ENCODE assay signal across 20 cellular contexts in the genomic region with DNA sequence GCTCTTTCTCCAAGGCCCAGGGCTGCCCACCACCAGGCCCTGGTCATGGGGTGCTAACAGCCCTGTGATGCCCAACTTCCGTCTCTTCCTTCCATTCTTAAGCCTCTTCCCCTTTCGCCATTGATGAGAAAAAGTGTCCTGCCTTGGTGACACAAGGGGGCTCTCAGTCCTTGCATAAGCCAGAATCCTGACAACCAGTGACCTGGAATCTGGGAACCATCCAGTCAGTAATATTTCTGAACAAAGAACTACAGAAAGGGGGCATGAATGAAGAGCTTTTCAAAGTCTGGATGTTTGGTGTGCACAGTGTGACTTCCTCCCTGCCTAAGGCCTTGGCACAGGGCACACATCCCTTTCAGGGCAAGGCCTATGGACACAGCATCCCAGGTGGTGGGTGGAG. TPM values are rescaled to one million over a fixed set of nuclear protein-coding genes. Genes with fewer than 3 reads are reported as not detected.
DNase-seq lines count a peak whose midpoint lies in the region; ATAC-seq and TF ChIP-seq lines count a peak whose summit lies in the region.
"Had no signal": no experiment of that assay in that cellular context is flagged by ENCODE, and none has a peak within 500 bp of the region (broad histone marks: within the 10 kb centered on the region; RNA-seq: fewer than 3 reads in every experiment).

No MANE protein-coding gene starts in this region.

- in situ Hi-C loops in mammary epithelial cell (cut with MboI; ENCODE audit: low sequenced_read_pairs in 2 of 2) = no loop called here

- H3K27me3 ChIP-seq in mammary epithelial cell (ENCODE audit: insufficient read depth, low read length) = no peaks in the 10 kb centered on the region
- no peaks in the 10 kb centered on the region for H3K27me3 ChIP-seq in muscle layer of colon (ENCODE audit: control insufficient read depth in 1 of 2, insufficient read depth in 2 of 2, low read length in 2 of 2)
- H3K27me3 ChIP-seq: uterus had no signal

- CTCF ChIA-PET in mammary epithelial cell (lab: Charles Lee; ENCODE audit: low non-redundant PET) = no interaction called here

- H3K4me3 ChIP-seq in mammary epithelial cell (replicated peaks in 1 of 3; ENCODE audit: insufficient read depth in 1 of 3, low read depth in 2 of 3, low read length in 3 of 3) = no peak overlapping the region
- peak overlapping the region in 1 of 2 donors; percentile 44 for H3K4me3 ChIP-seq in muscle layer of colon (ENCODE audit: low read depth in 1 of 2, low read length in 2 of 2)
- H3K4me3 ChIP-seq: left ventricle myocardium inferior, uterus had no signal

- no TSS peak for BruUV-seq in mammary epithelial cell (replicated peaks; lab: Mats Ljungman, UMichigan)

- TF ChIP-seq CTCF in GM10266 (IDR thresholded peaks at IDR 0.05; ENCODE audit: control insufficient read depth, insufficient read depth, low read depth, missing control alignments) = peak; percentile 22
- no peak for TF ChIP-seq CTCF in mammary epithelial cell (conservative IDR thresholded peaks at IDR 0.05 in 1 of 2, IDR thresholded peaks at IDR 0.05 in 1 of 2; ENCODE audit: extremely low read depth in 1 of 2, insufficient read depth in 1 of 2, low read depth in 1 of 2, low read length in 2 of 2)

- no peak overlapping the region for H3K4me2 ChIP-seq in mammary epithelial cell (ENCODE audit: insufficient read depth, low read depth, low read length)
- H3K4me2 ChIP-seq: KMS-11 had no signal

- H3K4me1 ChIP-seq in mammary epithelial cell (ENCODE audit: insufficient read depth, low read length) (peaks cover 6% of the 10 kb centered on the region), muscle layer of colon (ENCODE audit: insufficient read depth, low read length) (peaks cover 20% of the 10 kb centered on the region)

- no peak overlapping the region for H3K9ac ChIP-seq in mammary epithelial cell (ENCODE audit: insufficient read depth, low read length)
- H3K9ac ChIP-seq in muscle layer of colon (ENCODE audit: low read length) = no peak overlapping the region
- H3K9ac ChIP-seq: KMS-11 had no signal

- H3K27ac ChIP-seq in mammary epithelial cell (ENCODE audit: insufficient read depth, low read depth, low read length) (no peak overlapping the region), muscle layer of colon (ENCODE audit: low read depth, low read length) (peak overlapping the region; percentile 20)
- H3K27ac ChIP-seq: KMS-11, left ventricle myocardium inferior, uterus had no signal

- no peaks in the 10 kb centered on the region for H3K79me2 ChIP-seq in mammary epithelial cell (ENCODE audit: insufficient read depth, low read length)

- H3K36me3 ChIP-seq in mammary epithelial cell (ENCODE audit: insufficient read depth, low read length) (no peaks in the 10 kb centered on the region), muscle layer of colon (ENCODE audit: insufficient read depth, low read length) (no peaks in the 10 kb centered on the region)
- H3K36me3 ChIP-seq: left ventricle myocardium inferior, uterus had no signal

- no peak for ATAC-seq in GM19467 (IDR thresholded peaks at IDR 0.05; ENCODE audit: unreplicated experiment)
- ATAC-seq: activated CD8-positive, alpha-beta T cell treated with anti-CD3 and anti-CD28 coated beads for 36 hours; stimulated activated memory B cell treated with anti-CD40 and anti-IgM and Interleukin-4, amounts not matched to agents 10 μg/mL and 1 μg/mL and 100 μg/mL, for 72 hours had no signal

- 73% methylated on average over 2 of the region's 2 CpGs for WGBS in mammary epithelial cell (ENCODE audit: low coverage, missing lambda C conversion rate)

- DNase-seq in GM10266 (ENCODE audit: extremely low spot score) = no peak
- peak; percentile 50 for DNase-seq in MV-4-11 (lab: John Stamatoyannopoulos, UW)
- DNase-seq in mammary epithelial cell = no peak
- no peak for DNase-seq in stimulated activated CD4-positive, alpha-beta T cell treated with anti-CD3 and anti-CD28 coated beads, Interleukin-12 subunit alpha, Interleukin-12 subunit beta, amount 100 ng/mL, for 4 hours
- no peak for DNase-seq in NCI-H524 treated with DMSO at 0.1 percent for 48 hours (lab: John Stamatoyannopoulos, UW)
- DNase-seq in NCI-H187 treated with DMSO at 0.1 percent for 48 hours (lab: John Stamatoyannopoulos, UW) = no peak
- DNase-seq: activated CD4-positive, CD25-positive, alpha-beta regulatory T cell; activated CD8-positive, alpha-beta T cell treated with anti-CD3 and anti-CD28 coated beads for 36 hours; CD4-positive, CD25-positive, alpha-beta regulatory T cell; hippocampal formation; left ventricle myocardium inferior; NCI-H2029; NCI-H345; NK-92 treated with Interleukin-12 subunit alpha and Interleukin-12 subunit beta, amount 100 ng/mL, for 24 hours; small intestine; uterus had no signal

- peak overlapping the region; percentile 48 for H2AFZ ChIP-seq in mammary epithelial cell (ENCODE audit: low read depth, low read length)

- dilution Hi-C loops in mammary epithelial cell (cut with HindIII; ENCODE audit: low sequenced_read_pairs) = no loop called here

- H3K9me3 ChIP-seq in mammary epithelial cell (replicated peaks; ENCODE audit: insufficient read depth, low read length) (no peaks in the 10 kb centered on the region), muscle layer of colon (ENCODE audit: low read length) (no peaks in the 10 kb centered on the region)
- H3K9me3 ChIP-seq: left ventricle myocardium inferior, uterus had no signal

- H4K20me1 ChIP-seq in mammary epithelial cell (ENCODE audit: insufficient read depth, low read length) = no peaks in the 10 kb centered on the region

- intact Hi-C loops in mammary epithelial cell (cut with micrococcal nuclease) = no loop called here

RNA-seq across cellular contexts. Expression of a gene that starts 49.7 kb away (rescaled TPM):
- 10 to 100 TPM; 65.1 to 69.5 TPM for total RNA-seq in mammary epithelial cell
- 15.2 TPM for polyA plus RNA-seq in mammary epithelial cell
- polyA minus RNA-seq in mammary epithelial cell = 23.3 TPM
